ENCODE assay signal across 9 cellular contexts in genomic region chr6:139981810-139982550, GRCh38.
DNase-seq lines count a peak whose midpoint lies in the region; ATAC-seq, FAIRE-seq and TF ChIP-seq lines count a peak whose summit lies in the region.
"Had no signal": no experiment of that assay in that cellular context is flagged by ENCODE, and none has a peak within 500 bp of the region (broad histone marks: within the 10 kb centered on the region; RNA-seq: fewer than 3 reads in every experiment).

No MANE protein-coding gene starts in this region.

- peak overlapping the region; percentile 38; the same call in 1 of the 2 replicates for H3K9ac ChIP-seq in HUES64 (ENCODE audit: low read depth, low read length)

- H3K36me3 ChIP-seq in HUES64 (ENCODE audit: insufficient read depth, low read length) (no peaks in the 10 kb centered on the region), heart left ventricle (no peaks in the 10 kb centered on the region), small intestine (ENCODE audit: control insufficient read depth in 2 of 2, insufficient read depth in 2 of 2, low read length in 2 of 2) (no peaks in the 10 kb centered on the region)

- peak; percentile 38 to 71 (median 60) for ATAC-seq in heart left ventricle
- no peak for ATAC-seq in HG02870 (IDR thresholded peaks at IDR 0.05; ENCODE audit: unreplicated experiment)
- ATAC-seq in GM18517 (IDR thresholded peaks at IDR 0.05; ENCODE audit: unreplicated experiment) = no peak
- ATAC-seq in GM19463 (IDR thresholded peaks at IDR 0.05; ENCODE audit: unreplicated experiment) = no peak
- no peak for ATAC-seq in HG03571 (IDR thresholded peaks at IDR 0.05; ENCODE audit: unreplicated experiment)

- intact Hi-C loops in heart left ventricle (cut with DNase I) = loop anchor here in 3 of 10 donors (5.0 to 10.0 kb wide), 3 partner anchors 93 to 610 kb away; partner anchors contain the start of gene CITED2 (in 1 of the 3)

- H3K4me1 ChIP-seq in HUES64 (ENCODE audit: insufficient read depth, low read length) (peaks cover 40% of the 10 kb centered on the region), heart left ventricle (peaks cover 0 to 61% (median 33%) of the 10 kb centered on the region in 12 donors), small intestine (ENCODE audit: control insufficient read depth in 2 of 2, insufficient read depth in 1 of 2, low read depth in 1 of 2, low read length in 1 of 2) (peaks cover 0 to 5% of the 10 kb centered on the region in 2 donors)

- 5% methylated on average over 5 of the region's 6 CpGs for WGBS in HUES64
- 4 to 9% (median 6%) methylated on average over 6 of the region's 6 CpGs for WGBS in heart left ventricle, 4 donors
- 4 to 12% (median 8%) methylated on average over 6 of the region's 6 CpGs for WGBS in small intestine, 3 donors

- H3K27ac ChIP-seq in HUES64 (ENCODE audit: low read depth, low read length) (peak overlapping the region; percentile 66), heart left ventricle (peak overlapping the region in 11 of 12 donors; percentile 1 to 71 (median 50)), small intestine (ENCODE audit: low read depth in 1 of 2, low read length in 1 of 2) (peak overlapping the region in 1 of 2 donors; percentile 18)

- no peak for TF ChIP-seq CTCF in heart left ventricle (IDR thresholded peaks at IDR 0.05)

- DNase-seq in SK-N-DZ (ENCODE audit: low spot score) = peak; percentile 75
- DNase-seq in heart left ventricle = peak in 2 of 5 donors; percentile 22 to 26
- DNase-seq in small intestine = peak; percentile 51
- DNase-seq: naive B cell had no signal

- H3K4me3 ChIP-seq in HUES64 (ENCODE audit: low read length) (no peak overlapping the region), heart left ventricle (no peak overlapping the region), small intestine (ENCODE audit: low read depth in 1 of 2, low read length in 2 of 2) (no peak overlapping the region)

- no peaks in the 10 kb centered on the region for H3K9me3 ChIP-seq in HUES64 (ENCODE audit: insufficient read depth, low read depth, low read length)
- no peaks in the 10 kb centered on the region for H3K9me3 ChIP-seq in heart left ventricle
- H3K9me3 ChIP-seq in small intestine (ENCODE audit: control insufficient read depth, low read depth) = no peaks in the 10 kb centered on the region

- H3K27me3 ChIP-seq in HUES64 (ENCODE audit: insufficient read depth, low read length) = no peaks in the 10 kb centered on the region
- no peaks in the 10 kb centered on the region for H3K27me3 ChIP-seq in heart left ventricle
- no peaks in the 10 kb centered on the region for H3K27me3 ChIP-seq in small intestine (ENCODE audit: control insufficient read depth in 2 of 2, insufficient read depth in 2 of 2, low read length in 2 of 2)

- no peak for TF ChIP-seq POLR2A in heart left ventricle (IDR thresholded peaks at IDR 0.05)

- no peak for FAIRE-seq in small intestine (lab: Jason Lieb, UNC)

Comparison
In these comparisons a context has a peak if more than half of its experiments do, and no peak if none do; other contexts are left out.
1. ATAC-seq: peak in heart left ventricle (4 of 4); none in HG02870 (single experiment), GM18517 (single experiment), GM19463 (single experiment) and HG03571 (single experiment).